22 cellular contexts compared by ENCODE assay signal in the genomic region with DNA sequence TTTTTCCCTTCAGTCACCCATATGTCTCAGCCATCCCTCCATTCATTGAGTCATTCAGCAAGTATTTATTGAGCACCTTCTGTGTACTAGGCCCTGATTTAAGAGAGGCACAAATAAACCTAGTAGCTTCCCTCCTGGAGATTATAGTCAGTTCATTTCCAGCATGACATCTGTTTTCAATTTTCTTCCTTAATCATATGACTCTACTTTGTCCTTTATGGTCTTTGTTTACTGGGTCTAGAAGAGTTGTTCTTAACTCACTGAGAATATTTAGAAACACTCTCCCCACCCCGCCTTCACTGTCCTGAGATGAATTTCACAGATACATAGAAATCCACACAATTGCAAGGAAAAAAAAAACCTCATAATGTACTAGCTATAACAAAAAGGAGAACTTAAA. TPM values are rescaled to one million over a fixed set of nuclear protein-coding genes. Genes with fewer than 3 reads are reported as not detected.
"Had no signal": no experiment of that assay in that cellular context is flagged by ENCODE, and none has a peak within 500 bp of the region (broad histone marks: within the 10 kb centered on the region; RNA-seq: fewer than 3 reads in every experiment).

No MANE protein-coding gene starts in this region.

- H3K27me3 ChIP-seq: body of pancreas, neutrophil, sigmoid colon, spleen, upper lobe of left lung had no signal

- DNase-seq: activated CD4-positive, alpha-beta memory T cell treated with anti-CD3 and anti-CD28 coated beads for 36 hours; activated CD4-positive, alpha-beta T cell treated with anti-CD3 and anti-CD28 coated beads for 36 hours; activated naive CD4-positive, alpha-beta T cell; activated naive CD8-positive, alpha-beta T cell treated with anti-CD3 and anti-CD28 coated beads for 36 hours; amygdala; body of pancreas; cortex of kidney; effector CD8-positive, alpha-beta T cell; hypothalamus; islet precursor cell; sigmoid colon; spleen; stimulated activated naive B cell treated with anti-CD40 and anti-IgM and Interleukin-4, amounts not matched to agents 10 μg/mL and 1 μg/mL and 100 μg/mL, for 72 hours; upper lobe of left lung had no signal

- ATAC-seq: activated CD4-positive, alpha-beta T cell treated with anti-CD3 and anti-CD28 coated beads for 36 hours; activated T-helper 17 cell treated with anti-CD3 and anti-CD28 coated beads, Interleukin-2, amount 50 U/mL, for 72 hours; body of pancreas; esophagus mucosa; natural killer cell treated with Interleukin-12 subunit alpha and Interleukin-12 subunit beta and Interleukin-15 and Interleukin-18, amount 100 ng/mL, for 72 hours; stimulated activated naive B cell treated with anti-CD40 and anti-IgM and Interleukin-4, amounts not matched to agents 10 μg/mL and 1 μg/mL and 100 μg/mL, for 72 hours; WTC11 had no signal

- H3K27ac ChIP-seq: body of pancreas, neutrophil, parathyroid adenoma, sigmoid colon, spleen, thoracic aorta, upper lobe of left lung had no signal

- H3K4me1 ChIP-seq: body of pancreas, parathyroid adenoma, spleen had no signal

- H3K9me3 ChIP-seq: body of pancreas, neutrophil, sigmoid colon, thoracic aorta, upper lobe of left lung had no signal

- H3K4me3 ChIP-seq: body of pancreas, lung, sigmoid colon, spleen, thoracic aorta, upper lobe of left lung had no signal

- H2AFZ ChIP-seq: parathyroid adenoma had no signal

- H3K36me3 ChIP-seq: neutrophil, sigmoid colon, spleen, thoracic aorta, upper lobe of left lung had no signal

- H3K9ac ChIP-seq: parathyroid adenoma had no signal

RNA-seq across cellular contexts. Expression of a gene that starts 44.8 kb away (rescaled TPM):
- total RNA-seq: activated CD4-positive, alpha-beta memory T cell treated with anti-CD3 and anti-CD28 coated beads for 36 hours; activated CD4-positive, alpha-beta T cell treated with anti-CD3 and anti-CD28 coated beads for 36 hours; activated naive CD8-positive, alpha-beta T cell treated with anti-CD3 and anti-CD28 coated beads for 36 hours; activated T-helper 17 cell treated with anti-CD3 and anti-CD28 coated beads, Interleukin-2, amount 50 U/mL, for 72 hours; natural killer cell treated with Interleukin-12 subunit alpha and Interleukin-12 subunit beta and Interleukin-15 and Interleukin-18, amount 100 ng/mL, for 72 hours had no signal
